Comparison of ENCODE assay signal across 10 cellular contexts in genomic region chr5:10364186-10364689, GRCh38. TPM values are rescaled to one million over a fixed set of nuclear protein-coding genes. Genes with fewer than 3 reads are reported as not detected.
A peak's percentile ranks its signal among the peaks of the same experiment; 100 is the strongest.
DNase-seq lines count a peak whose midpoint lies in the region; ATAC-seq and TF ChIP-seq lines count a peak whose summit lies in the region.
"Had no signal": no experiment of that assay in that cellular context is flagged by ENCODE, and none has a peak within 500 bp of the region (broad histone marks: within the 10 kb centered on the region; RNA-seq: fewer than 3 reads in every experiment).

No MANE protein-coding gene starts in this region.

- no peaks in the 10 kb centered on the region for H3K27me3 Mint-ChIP-seq in effector memory CD8-positive, alpha-beta T cell
- H3K27me3 Mint-ChIP-seq: activated CD4-positive, alpha-beta memory T cell treated with anti-CD3 and anti-CD28 coated beads for 36 hours had no signal

- H3K27me3 ChIP-seq in left ventricle myocardium inferior (ENCODE audit: low read depth) (no peaks in the 10 kb centered on the region), MG63 (no peaks in the 10 kb centered on the region)

- H3K4me1 ChIP-seq in left ventricle myocardium inferior = peaks cover 92% of the 10 kb centered on the region

- H3K9me3 Mint-ChIP-seq in effector memory CD8-positive, alpha-beta T cell = no peaks in the 10 kb centered on the region
- H3K9me3 Mint-ChIP-seq: activated CD4-positive, alpha-beta memory T cell treated with anti-CD3 and anti-CD28 coated beads for 36 hours had no signal

- no peak overlapping the region for H3K27ac Mint-ChIP-seq in effector memory CD8-positive, alpha-beta T cell
- H3K27ac Mint-ChIP-seq: activated CD4-positive, alpha-beta memory T cell treated with anti-CD3 and anti-CD28 coated beads for 36 hours had no signal

- H3K36me3 ChIP-seq in left ventricle myocardium inferior = no peaks in the 10 kb centered on the region
- peaks cover 19% of the 10 kb centered on the region for H3K36me3 ChIP-seq in MG63

- DNase-seq in left ventricle myocardium inferior (no peak), cardiac septum (ENCODE audit: low spot score) (no peak), NCI-H1694 (lab: John Stamatoyannopoulos, UW) (peak; percentile 22), NCI-H187 treated with DMSO at 0.1 percent for 48 hours (lab: John Stamatoyannopoulos, UW) (no peak), MG63 (no peak), nucleus accumbens (lab: John Stamatoyannopoulos, UW) (no peak)
- no peak for DNase-seq in effector memory CD8-positive, alpha-beta T cell
- DNase-seq: activated CD4-positive, alpha-beta memory T cell treated with anti-CD3 and anti-CD28 coated beads for 36 hours; effector CD4-positive, alpha-beta T cell had no signal

- peak; percentile 61 for ATAC-seq in effector memory CD8-positive, alpha-beta T cell (replicated peaks)
- no peak for ATAC-seq in HG03025 (IDR thresholded peaks at IDR 0.05; ENCODE audit: low FRiP score, unreplicated experiment)

- peak; percentile 13 for TF ChIP-seq CTCF in left ventricle myocardium inferior (IDR thresholded peaks at IDR 0.05; ENCODE audit: borderline replicate concordance)

- H3K27ac ChIP-seq in left ventricle myocardium inferior (replicated peaks) = no peak overlapping the region

- H3K4me3 Mint-ChIP-seq in effector memory CD8-positive, alpha-beta T cell = no peak overlapping the region
- H3K4me3 Mint-ChIP-seq: activated CD4-positive, alpha-beta memory T cell treated with anti-CD3 and anti-CD28 coated beads for 36 hours had no signal

- no peaks in the 10 kb centered on the region for H3K9me3 ChIP-seq in left ventricle myocardium inferior (replicated peaks)
- no peaks in the 10 kb centered on the region for H3K9me3 ChIP-seq in MG63

- H3K4me1 Mint-ChIP-seq in effector memory CD8-positive, alpha-beta T cell (ENCODE audit: low read depth in 2 of 2) = peaks cover 42 to 68% of the 10 kb centered on the region in 2 donors

- intact Hi-C loops in left ventricle myocardium inferior (cut with micrococcal nuclease) (no loop called here), cardiac septum (cut with DNase I) (no loop called here)

- peaks cover 19% of the 10 kb centered on the region for H3K36me3 Mint-ChIP-seq in effector memory CD8-positive, alpha-beta T cell (ENCODE audit: insufficient read depth)

- H3K4me3 ChIP-seq in left ventricle myocardium inferior (no peak overlapping the region), MG63 (no peak overlapping the region)

RNA-seq across cellular contexts. Expression of gene MARCHF6, which starts 10.7 kb away (rescaled TPM):
- 162 TPM for total RNA-seq in left ventricle myocardium inferior
- total RNA-seq in cardiac septum = 142 TPM
- total RNA-seq in MG63 (2014; rRNA removed; shearing (Covaris generic); ENCODE audit: low replicate concordance) = 67.5 and 72.8 TPM in 2 replicates

RNA-seq across cellular contexts. Expression of gene CMBL, which starts 56.5 kb away (rescaled TPM):
- total RNA-seq in left ventricle myocardium inferior = 50.4 TPM
- total RNA-seq in cardiac septum = 31.2 TPM
- total RNA-seq in MG63 (2014; rRNA removed; shearing (Covaris generic); ENCODE audit: low replicate concordance) = 23.3 and 29.1 TPM in 2 replicates
